1 cellular context compared by ENCODE assay signal in the genomic region with DNA sequence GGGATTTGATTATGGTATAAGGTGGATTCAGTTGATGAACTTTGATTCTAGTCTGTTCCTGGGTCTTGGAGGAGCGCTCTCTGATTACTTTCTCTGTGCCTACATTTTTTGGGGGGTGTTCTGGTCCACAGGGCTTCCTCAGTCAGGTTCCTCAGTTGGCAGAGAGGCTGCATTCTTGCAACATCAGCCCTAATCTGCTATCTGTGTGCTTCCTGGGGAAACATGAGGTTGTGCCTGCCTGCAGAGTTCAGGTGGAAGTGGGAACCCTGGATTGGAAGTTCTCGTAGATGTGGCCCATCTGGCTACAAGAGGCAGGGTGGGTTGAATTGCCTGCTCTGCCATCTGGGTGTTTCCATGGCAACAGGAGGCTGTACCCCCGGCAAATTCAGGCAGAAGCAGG.
TF ChIP-seq lines count a peak whose summit lies in the region.

No MANE protein-coding gene starts in this region.

TF ChIP-seq in WTC11, 78 proteins besides CTCF, POLR2A, EP300 and RAD21 (continued from another document):
- no peak for TF ChIP-seq TEAD4 (CRISPR knock-in tag; IDR thresholded peaks at IDR 0.05)
- no peak for TF ChIP-seq NFE2L1 (CRISPR knock-in tag; IDR thresholded peaks at IDR 0.05)
- TF ChIP-seq, protein P1, sequence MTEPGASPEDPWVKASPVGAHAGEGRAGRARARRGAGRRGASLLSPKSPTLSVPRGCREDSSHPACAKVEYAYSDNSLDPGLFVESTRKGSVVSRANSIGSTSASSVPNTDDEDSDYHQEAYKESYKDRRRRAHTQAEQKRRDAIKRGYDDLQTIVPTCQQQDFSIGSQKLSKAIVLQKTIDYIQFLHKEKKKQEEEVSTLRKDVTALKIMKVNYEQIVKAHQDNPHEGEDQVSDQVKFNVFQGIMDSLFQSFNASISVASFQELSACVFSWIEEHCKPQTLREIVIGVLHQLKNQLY (CRISPR knock-in tag; IDR thresholded peaks at IDR 0.05): no peak
- TF ChIP-seq PRRX2 (CRISPR knock-in tag; IDR thresholded peaks at IDR 0.05): no peak
- TF ChIP-seq, protein P2, sequence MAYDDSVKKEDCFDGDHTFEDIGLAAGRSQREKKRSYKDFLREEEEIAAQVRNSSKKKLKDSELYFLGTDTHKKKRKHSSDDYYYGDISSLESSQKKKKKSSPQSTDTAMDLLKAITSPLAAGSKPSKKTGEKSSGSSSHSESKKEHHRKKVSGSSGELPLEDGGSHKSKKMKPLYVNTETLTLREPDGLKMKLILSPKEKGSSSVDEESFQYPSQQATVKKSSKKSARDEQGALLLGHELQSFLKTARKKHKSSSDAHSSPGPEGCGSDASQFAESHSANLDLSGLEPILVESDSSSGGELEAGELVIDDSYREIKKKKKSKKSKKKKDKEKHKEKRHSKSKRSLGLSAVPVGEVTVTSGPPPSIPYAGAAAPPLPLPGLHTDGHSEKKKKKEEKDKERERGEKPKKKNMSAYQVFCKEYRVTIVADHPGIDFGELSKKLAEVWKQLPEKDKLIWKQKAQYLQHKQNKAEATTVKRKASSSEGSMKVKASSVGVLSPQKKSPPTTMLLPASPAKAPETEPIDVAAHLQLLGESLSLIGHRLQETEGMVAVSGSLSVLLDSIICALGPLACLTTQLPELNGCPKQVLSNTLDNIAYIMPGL (CRISPR knock-in tag; IDR thresholded peaks at IDR 0.05): no peak
- no peak for TF ChIP-seq KAT7 (CRISPR knock-in tag; IDR thresholded peaks at IDR 0.05; ENCODE audit: borderline replicate concordance)
- no peak for TF ChIP-seq MXD4 (CRISPR knock-in tag; IDR thresholded peaks at IDR 0.05; ENCODE audit: borderline replicate concordance)
- TF ChIP-seq, protein P3, sequence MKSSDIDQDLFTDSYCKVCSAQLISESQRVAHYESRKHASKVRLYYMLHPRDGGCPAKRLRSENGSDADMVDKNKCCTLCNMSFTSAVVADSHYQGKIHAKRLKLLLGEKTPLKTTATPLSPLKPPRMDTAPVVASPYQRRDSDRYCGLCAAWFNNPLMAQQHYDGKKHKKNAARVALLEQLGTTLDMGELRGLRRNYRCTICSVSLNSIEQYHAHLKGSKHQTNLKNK (CRISPR knock-in tag; IDR thresholded peaks at IDR 0.05): no peak
- TF ChIP-seq FOXJ3 (CRISPR knock-in tag; IDR thresholded peaks at IDR 0.05; ENCODE audit: borderline replicate concordance): no peak
- no peak for TF ChIP-seq TEAD1 (CRISPR knock-in tag; IDR thresholded peaks at IDR 0.05)
- TF ChIP-seq, protein P4, sequence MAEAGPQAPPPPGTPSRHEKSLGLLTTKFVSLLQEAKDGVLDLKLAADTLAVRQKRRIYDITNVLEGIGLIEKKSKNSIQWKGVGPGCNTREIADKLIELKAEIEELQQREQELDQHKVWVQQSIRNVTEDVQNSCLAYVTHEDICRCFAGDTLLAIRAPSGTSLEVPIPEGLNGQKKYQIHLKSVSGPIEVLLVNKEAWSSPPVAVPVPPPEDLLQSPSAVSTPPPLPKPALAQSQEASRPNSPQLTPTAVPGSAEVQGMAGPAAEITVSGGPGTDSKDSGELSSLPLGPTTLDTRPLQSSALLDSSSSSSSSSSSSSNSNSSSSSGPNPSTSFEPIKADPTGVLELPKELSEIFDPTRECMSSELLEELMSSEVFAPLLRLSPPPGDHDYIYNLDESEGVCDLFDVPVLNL (CRISPR knock-in tag; IDR thresholded peaks at IDR 0.05; ENCODE audit: borderline replicate concordance, low read depth): no peak
TF ChIP-seq in WTC11: peak in this region for 0.
